In the genomic region with DNA sequence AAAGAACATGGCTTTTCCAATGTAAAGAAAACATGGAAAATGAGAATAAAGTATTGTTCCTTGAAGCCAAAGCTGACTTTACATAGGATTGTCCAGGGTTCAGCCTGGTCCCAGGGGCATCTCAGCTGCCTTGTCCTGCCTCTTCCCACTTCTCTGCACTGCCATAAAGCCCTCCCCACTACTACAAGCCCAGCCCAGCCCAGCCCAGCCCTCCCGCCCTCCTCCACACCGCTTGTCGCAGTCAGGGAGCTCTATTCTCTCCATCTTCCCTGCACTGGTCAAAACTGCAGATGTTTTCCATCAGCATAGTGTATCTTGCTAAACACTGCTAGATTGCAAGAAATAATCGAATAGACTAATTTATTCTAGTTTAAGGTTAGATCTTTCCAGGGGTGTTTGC, we compare ENCODE assay signal across 20 cellular contexts.
"Had no signal": no experiment of that assay in that cellular context is flagged by ENCODE, and none has a peak within 500 bp of the region (broad histone marks: within the 10 kb centered on the region; RNA-seq: fewer than 3 reads in every experiment).

No MANE protein-coding gene starts in this region.

- H3K27me3 ChIP-seq: colonic mucosa, sigmoid colon had no signal

- H3K4me1 Mint-ChIP-seq: naive B cell; stimulated activated naive B cell treated with anti-CD40 and anti-IgM and Interleukin-4, amounts not matched to agents 10 μg/mL and 1 μg/mL and 100 μg/mL, for 72 hours had no signal

- H3K4me1 ChIP-seq: colonic mucosa, heart right ventricle, parathyroid adenoma, sigmoid colon had no signal

- H3K9me3 Mint-ChIP-seq: nephron; stimulated activated naive B cell treated with anti-CD40 and anti-IgM and Interleukin-4, amounts not matched to agents 10 μg/mL and 1 μg/mL and 100 μg/mL, for 72 hours had no signal

- H3K27ac Mint-ChIP-seq: naive B cell; stimulated activated naive B cell treated with anti-CD40 and anti-IgM and Interleukin-4, amounts not matched to agents 10 μg/mL and 1 μg/mL and 100 μg/mL, for 72 hours had no signal

- H3K9me3 ChIP-seq: colonic mucosa, heart right ventricle, sigmoid colon had no signal

- H3K27ac ChIP-seq: colonic mucosa, heart right ventricle, parathyroid adenoma, sigmoid colon, skin epidermis had no signal

- H3K36me3 ChIP-seq: colonic mucosa, heart right ventricle, sigmoid colon had no signal

- ATAC-seq: heart right ventricle; left cardiac atrium; left ventricle myocardium superior; stimulated activated naive B cell treated with anti-CD40 and anti-IgM and Interleukin-4, amounts not matched to agents 10 μg/mL and 1 μg/mL and 100 μg/mL, for 72 hours had no signal

- H3K36me3 Mint-ChIP-seq: naive B cell; stimulated activated naive B cell treated with anti-CD40 and anti-IgM and Interleukin-4, amounts not matched to agents 10 μg/mL and 1 μg/mL and 100 μg/mL, for 72 hours had no signal

- H3K79me2 ChIP-seq: parathyroid adenoma had no signal

- H3K9ac ChIP-seq: parathyroid adenoma had no signal

- H3K4me3 ChIP-seq: colonic mucosa, heart right ventricle, lung, sigmoid colon, skin epidermis had no signal

- H3K4me3 Mint-ChIP-seq: naive B cell; nephron; stimulated activated naive B cell treated with anti-CD40 and anti-IgM and Interleukin-4, amounts not matched to agents 10 μg/mL and 1 μg/mL and 100 μg/mL, for 72 hours had no signal

- H2AFZ ChIP-seq: parathyroid adenoma had no signal

- DNase-seq: colonic mucosa; dermis blood vessel endothelial cell; erythroblast; foreskin melanocyte; heart right ventricle; hypothalamus; kidney; left cardiac atrium; left ventricle myocardium superior; mesenchymal stem cell; naive B cell; sigmoid colon; stimulated activated CD4-positive, alpha-beta T cell treated with anti-CD3 and anti-CD28 coated beads, Interleukin-2, amount 100 ng/mL, for 24 hours; stimulated activated CD4-positive, alpha-beta T cell treated with anti-CD3 and anti-CD28 coated beads, Interleukin-4, amount 100 ng/mL, for 4 hours; stimulated activated naive B cell treated with anti-CD40 and anti-IgM and Interleukin-4, amounts not matched to agents 10 μg/mL and 1 μg/mL and 100 μg/mL, for 72 hours; trophoblast cell had no signal
